ENCODE assay signal across 13 cellular contexts in genomic region chr21:43881283-43881682, GRCh38. TPM values are rescaled to one million over a fixed set of nuclear protein-coding genes. Genes with fewer than 3 reads are reported as not detected.
DNase-seq lines count a peak whose midpoint lies in the region; ATAC-seq and TF ChIP-seq lines count a peak whose summit lies in the region.
"Had no signal": no experiment of that assay in that cellular context is flagged by ENCODE, and none has a peak within 500 bp of the region (broad histone marks: within the 10 kb centered on the region; RNA-seq: fewer than 3 reads in every experiment).

No MANE protein-coding gene starts in this region.

- H3K4me1 Mint-ChIP-seq in activated naive CD4-positive, alpha-beta T cell treated with anti-CD3 and anti-CD28 coated beads for 36 hours (ENCODE audit: low read depth), result peaks cover 66% of the 10 kb centered on the region
- peaks cover 56% of the 10 kb centered on the region for H3K4me1 Mint-ChIP-seq in activated naive CD4-positive, alpha-beta T cell treated with anti-CD3 and anti-CD28 coated beads, Interleukin-2, amount 10 ng/mL, durations not matched to agents 7 days and 5 days
- peaks cover 22 to 31% of the 10 kb centered on the region in 2 donors for H3K4me1 Mint-ChIP-seq in natural killer cell treated with Interleukin-12 subunit alpha and Interleukin-12 subunit beta and Interleukin-15 and Interleukin-18, amount 100 ng/mL, for 72 hours (ENCODE audit: low read depth in 2 of 2)
- H3K4me1 Mint-ChIP-seq in stimulated activated memory B cell treated with anti-CD40 and anti-IgM and Interleukin-4, amounts not matched to agents 10 μg/mL and 1 μg/mL and 100 μg/mL, for 72 hours, result peaks cover 72% of the 10 kb centered on the region

- H3K36me3 ChIP-seq in tibial nerve (peaks cover 0 to 6% (median 0%) of the 10 kb centered on the region in 3 donors), mesendoderm (ENCODE audit: control insufficient read depth, insufficient read depth, low read length) (no peaks in the 10 kb centered on the region)
- H3K36me3 ChIP-seq: suprapubic skin had no signal

- CTCF ChIA-PET in activated naive CD4-positive, alpha-beta T cell treated with anti-CD3 and anti-CD28 coated beads for 36 hours (lab: Charles Lee), result no interaction called here
- CTCF ChIA-PET in activated naive CD4-positive, alpha-beta T cell treated with anti-CD3 and anti-CD28 coated beads, Interleukin-2, amount 10 ng/mL, durations not matched to agents 7 days and 5 days (lab: Charles Lee), result no interaction called here

- H3K79me2 ChIP-seq in mesendoderm (ENCODE audit: control insufficient read depth, insufficient read depth, low read length), result no peaks in the 10 kb centered on the region

- TF ChIP-seq POLR2A in tibial nerve (IDR thresholded peaks at IDR 0.05), result no peak

- ATAC-seq in natural killer cell treated with Interleukin-12 subunit alpha and Interleukin-12 subunit beta and Interleukin-15 and Interleukin-18, amount 100 ng/mL, for 72 hours, result peak in 1 of 2 donors; percentile 79
- ATAC-seq in stimulated activated memory B cell treated with anti-CD40 and anti-IgM and Interleukin-4, amounts not matched to agents 10 μg/mL and 1 μg/mL and 100 μg/mL, for 72 hours, result no peak

- no peak overlapping the region for H4K8ac ChIP-seq in mesendoderm (ENCODE audit: low read depth, low read length)

- H3K27ac ChIP-seq in tibial nerve (no peak overlapping the region), mesendoderm (ENCODE audit: low read depth, low read length) (no peak overlapping the region)
- H3K27ac ChIP-seq: suprapubic skin had no signal

- no peaks in the 10 kb centered on the region for H3K79me1 ChIP-seq in mesendoderm (ENCODE audit: low read length)

- H3K4me1 ChIP-seq in tibial nerve, result peaks cover 0 to 58% (median 21%) of the 10 kb centered on the region in 4 donors
- peaks cover 6% of the 10 kb centered on the region for H3K4me1 ChIP-seq in mesendoderm (ENCODE audit: control insufficient read depth, low read depth, low read length)

- H3K27me3 ChIP-seq in tibial nerve, result no peaks in the 10 kb centered on the region
- no peaks in the 10 kb centered on the region for H3K27me3 ChIP-seq in mesendoderm (ENCODE audit: insufficient read depth, low read length, poor library complexity)
- H3K27me3 ChIP-seq: MG63, suprapubic skin had no signal

- H3K27ac Mint-ChIP-seq in activated naive CD4-positive, alpha-beta T cell treated with anti-CD3 and anti-CD28 coated beads for 36 hours, result no peak overlapping the region
- no peak overlapping the region for H3K27ac Mint-ChIP-seq in activated naive CD4-positive, alpha-beta T cell treated with anti-CD3 and anti-CD28 coated beads, Interleukin-2, amount 10 ng/mL, durations not matched to agents 7 days and 5 days
- no peak overlapping the region for H3K27ac Mint-ChIP-seq in natural killer cell treated with Interleukin-12 subunit alpha and Interleukin-12 subunit beta and Interleukin-15 and Interleukin-18, amount 100 ng/mL, for 72 hours
- H3K27ac Mint-ChIP-seq in stimulated activated memory B cell treated with anti-CD40 and anti-IgM and Interleukin-4, amounts not matched to agents 10 μg/mL and 1 μg/mL and 100 μg/mL, for 72 hours, result no peak overlapping the region

- no peak overlapping the region for H2BK120ac ChIP-seq in mesendoderm (ENCODE audit: low read depth, low read length)

- no peak for TF ChIP-seq EP300 in tibial nerve (IDR thresholded peaks at IDR 0.05)

- intact Hi-C loops in activated naive CD4-positive, alpha-beta T cell treated with anti-CD3 and anti-CD28 coated beads for 36 hours (cut with micrococcal nuclease), result loop anchor here (5.0 kb wide), 1 partner anchor 36 kb away; no protein-coding TSS in a partner anchor

- H3K4ac ChIP-seq in mesendoderm (ENCODE audit: low read depth, low read length), result no peak overlapping the region

- no peak overlapping the region for H2BK5ac ChIP-seq in mesendoderm (ENCODE audit: low read length)

- H2AK5ac ChIP-seq in mesendoderm (ENCODE audit: low read length), result no peak overlapping the region

- H3K4me3 ChIP-seq in tibial nerve (no peak overlapping the region), mesendoderm (ENCODE audit: low read length) (no peak overlapping the region)
- H3K4me3 ChIP-seq: MG63, suprapubic skin had no signal

- no peak overlapping the region for H2BK15ac ChIP-seq in mesendoderm (replicated peaks; ENCODE audit: low read depth)

- DNase-seq in activated naive CD4-positive, alpha-beta T cell treated with anti-CD3 and anti-CD28 coated beads for 36 hours, result peak; percentile 40
- DNase-seq in activated naive CD4-positive, alpha-beta T cell treated with anti-CD3 and anti-CD28 coated beads, Interleukin-2, amount 10 ng/mL, durations not matched to agents 7 days and 5 days, result no peak
- DNase-seq in activated naive CD4-positive, alpha-beta T cell treated with anti-CD3 and anti-CD28 coated beads, Interleukin-2, amount 50 U/mL, for 16 hours, result peak; percentile 30
- peak; percentile 2 for DNase-seq in natural killer cell treated with Interleukin-12 subunit alpha and Interleukin-12 subunit beta and Interleukin-15 and Interleukin-18, amount 100 ng/mL, for 72 hours (ENCODE audit: low spot score)
- no peak for DNase-seq in tibial nerve (ENCODE audit: low spot score in 2 of 2)
- DNase-seq in mesendoderm, result no peak
- DNase-seq in A172 (ENCODE audit: low spot score), result no peak
- DNase-seq: Calu3, cerebellar nuclear complex, MG63, NCI-H187 had no signal

- no peak overlapping the region for H3K18ac ChIP-seq in mesendoderm (ENCODE audit: low read length)

- H3K4me3 Mint-ChIP-seq in activated naive CD4-positive, alpha-beta T cell treated with anti-CD3 and anti-CD28 coated beads for 36 hours, result no peak overlapping the region
- no peak overlapping the region for H3K4me3 Mint-ChIP-seq in activated naive CD4-positive, alpha-beta T cell treated with anti-CD3 and anti-CD28 coated beads, Interleukin-2, amount 10 ng/mL, durations not matched to agents 7 days and 5 days
- H3K4me3 Mint-ChIP-seq in natural killer cell treated with Interleukin-12 subunit alpha and Interleukin-12 subunit beta and Interleukin-15 and Interleukin-18, amount 100 ng/mL, for 72 hours, result no peak overlapping the region
- H3K4me3 Mint-ChIP-seq in stimulated activated memory B cell treated with anti-CD40 and anti-IgM and Interleukin-4, amounts not matched to agents 10 μg/mL and 1 μg/mL and 100 μg/mL, for 72 hours, result no peak overlapping the region

- 74 to 76% methylated on average over 6 of the region's 6 CpGs for WGBS in tibial nerve, 2 donors
- WGBS in mesendoderm (ENCODE audit: extremely low coverage, insufficient coverage, low lambda C conversion rate), result no CpG with 5 or more reads among the region's 6 CpGs

- no peak for TF ChIP-seq CTCF in tibial nerve (IDR thresholded peaks at IDR 0.05)

- no peaks in the 10 kb centered on the region for H3K9me3 Mint-ChIP-seq in activated naive CD4-positive, alpha-beta T cell treated with anti-CD3 and anti-CD28 coated beads for 36 hours
- H3K9me3 Mint-ChIP-seq in activated naive CD4-positive, alpha-beta T cell treated with anti-CD3 and anti-CD28 coated beads, Interleukin-2, amount 10 ng/mL, durations not matched to agents 7 days and 5 days, result no peaks in the 10 kb centered on the region
- no peaks in the 10 kb centered on the region for H3K9me3 Mint-ChIP-seq in natural killer cell treated with Interleukin-12 subunit alpha and Interleukin-12 subunit beta and Interleukin-15 and Interleukin-18, amount 100 ng/mL, for 72 hours
- no peaks in the 10 kb centered on the region for H3K9me3 Mint-ChIP-seq in stimulated activated memory B cell treated with anti-CD40 and anti-IgM and Interleukin-4, amounts not matched to agents 10 μg/mL and 1 μg/mL and 100 μg/mL, for 72 hours

- no peak overlapping the region for H3K9ac ChIP-seq in mesendoderm (ENCODE audit: low read length)

- H3K23ac ChIP-seq in mesendoderm (ENCODE audit: low read length), result no peak overlapping the region

- no peak overlapping the region for H3K56ac ChIP-seq in mesendoderm (ENCODE audit: low read length)

- no peaks in the 10 kb centered on the region for H3K27me3 Mint-ChIP-seq in activated naive CD4-positive, alpha-beta T cell treated with anti-CD3 and anti-CD28 coated beads for 36 hours (ENCODE audit: low read depth)
- H3K27me3 Mint-ChIP-seq in activated naive CD4-positive, alpha-beta T cell treated with anti-CD3 and anti-CD28 coated beads, Interleukin-2, amount 10 ng/mL, durations not matched to agents 7 days and 5 days, result no peaks in the 10 kb centered on the region
- no peaks in the 10 kb centered on the region for H3K27me3 Mint-ChIP-seq in natural killer cell treated with Interleukin-12 subunit alpha and Interleukin-12 subunit beta and Interleukin-15 and Interleukin-18, amount 100 ng/mL, for 72 hours
- no peaks in the 10 kb centered on the region for H3K27me3 Mint-ChIP-seq in stimulated activated memory B cell treated with anti-CD40 and anti-IgM and Interleukin-4, amounts not matched to agents 10 μg/mL and 1 μg/mL and 100 μg/mL, for 72 hours

- H3K4me2 ChIP-seq in mesendoderm (ENCODE audit: low read length), result no peak overlapping the region

- H3K36me3 Mint-ChIP-seq in activated naive CD4-positive, alpha-beta T cell treated with anti-CD3 and anti-CD28 coated beads for 36 hours (ENCODE audit: low read depth), result peaks cover 13% of the 10 kb centered on the region
- H3K36me3 Mint-ChIP-seq in activated naive CD4-positive, alpha-beta T cell treated with anti-CD3 and anti-CD28 coated beads, Interleukin-2, amount 10 ng/mL, durations not matched to agents 7 days and 5 days, result peaks cover 28% of the 10 kb centered on the region
- H3K36me3 Mint-ChIP-seq in natural killer cell treated with Interleukin-12 subunit alpha and Interleukin-12 subunit beta and Interleukin-15 and Interleukin-18, amount 100 ng/mL, for 72 hours, result no peaks in the 10 kb centered on the region
- H3K36me3 Mint-ChIP-seq in stimulated activated memory B cell treated with anti-CD40 and anti-IgM and Interleukin-4, amounts not matched to agents 10 μg/mL and 1 μg/mL and 100 μg/mL, for 72 hours, result peaks cover 25% of the 10 kb centered on the region

- no peaks in the 10 kb centered on the region for H3K9me3 ChIP-seq in tibial nerve
- H3K9me3 ChIP-seq: MG63, suprapubic skin had no signal

- no peak overlapping the region for H4K5ac ChIP-seq in mesendoderm (ENCODE audit: low read length)

RNA-seq across cellular contexts. Expression of gene AGPAT3, which starts 16.3 kb away (rescaled TPM):
- total RNA-seq in activated naive CD4-positive, alpha-beta T cell treated with anti-CD3 and anti-CD28 coated beads for 36 hours, result 10 to 100 TPM; 57.9 to 64.1 TPM
- total RNA-seq in natural killer cell treated with Interleukin-12 subunit alpha and Interleukin-12 subunit beta and Interleukin-15 and Interleukin-18, amount 100 ng/mL, for 72 hours, result 100 to 1,000 TPM in 1 of 2 donors, 10 to 100 TPM in 1; 66.8 to 115 TPM
- 10 to 100 TPM; 29.9 to 45.6 (median 36.4) TPM for total RNA-seq in tibial nerve
- 11.7 TPM for polyA plus RNA-seq in mesendoderm (2013, experiment 1 of 2)
- 11.5 TPM for polyA plus RNA-seq in mesendoderm (2013, experiment 2 of 2)
- 73.4 and 73.5 TPM in 2 replicates for total RNA-seq in A172 (2014; rRNA removed; shearing (Covaris generic))

Comparison
In these comparisons a context has a peak if more than half of its experiments do, and no peak if none do; other contexts are left out.
1. DNase-seq: peak in activated naive CD4-positive, alpha-beta T cell treated with anti-CD3 and anti-CD28 coated beads for 36 hours (single experiment), activated naive CD4-positive, alpha-beta T cell treated with anti-CD3 and anti-CD28 coated beads, Interleukin-2, amount 50 U/mL, for 16 hours (single experiment) and natural killer cell treated with Interleukin-12 subunit alpha and Interleukin-12 subunit beta and Interleukin-15 and Interleukin-18, amount 100 ng/mL, for 72 hours (single experiment); none in activated naive CD4-positive, alpha-beta T cell treated with anti-CD3 and anti-CD28 coated beads, Interleukin-2, amount 10 ng/mL, durations not matched to agents 7 days and 5 days (single experiment), tibial nerve (0 of 2), mesendoderm (single experiment) and A172 (single experiment).